ENCODE assay signal across 1 cellular context in genomic region chr10:42645103-42645502, GRCh38.
TF ChIP-seq lines count a peak whose summit lies in the region.

No MANE protein-coding gene starts in this region.

TF ChIP-seq in K562, 482 proteins besides CTCF, POLR2A, EP300 and RAD21 (continued from another document):
- peak; percentile 56 to 67; a peak in 3 of 4 replicates for TF ChIP-seq FOXK2 (conservative IDR thresholded peaks at IDR 0.05 in 1 of 2, IDR thresholded peaks at IDR 0.05 in 1 of 2; ENCODE audit: low read depth in 2 of 2)
- TF ChIP-seq TFE3 (CRISPR knock-in tag; IDR thresholded peaks at IDR 0.05): no peak
- TF ChIP-seq ZNF175 (CRISPR knock-in tag; IDR thresholded peaks at IDR 0.05; ENCODE audit: low read depth): peak; percentile 79
